In genomic region chr21:34202553-34203332, GRCh38 we compare ENCODE assay signal across 1 cellular context.
A peak's percentile ranks its signal among the peaks of the same experiment; 100 is the strongest.
TF ChIP-seq lines count a peak whose summit lies in the region.

No MANE protein-coding gene starts in this region.

TF ChIP-seq in H1, 55 proteins besides CTCF, POLR2A, EP300 and RAD21 (continued from another document):
- TF ChIP-seq CHD7 (IDR thresholded peaks at IDR 0.05; ENCODE audit: insufficient replicate concordance, low read length): no peak
- TF ChIP-seq FOSL1 (IDR thresholded peaks at IDR 0.05; ENCODE audit: insufficient read depth, low read depth, low read length): peak; percentile 89; the same call in 1 of the 2 replicates
- TF ChIP-seq BACH1 (IDR thresholded peaks at IDR 0.05; ENCODE audit: low read length): no peak
- no peak for TF ChIP-seq RNF2 (IDR thresholded peaks at IDR 0.05; ENCODE audit: borderline replicate concordance, low read depth, low read length, missing control alignments, poor library complexity, severe bottlenecking)
- TF ChIP-seq TAF1 (IDR thresholded peaks at IDR 0.05; ENCODE audit: low read depth, low read length): peak; percentile 23; the same call in 1 of the 2 replicates
- peak; percentile 30; the same call in 1 of the 2 replicates for TF ChIP-seq MAX (IDR thresholded peaks at IDR 0.05)
- no peak for TF ChIP-seq SIN3A (conservative IDR thresholded peaks at IDR 0.05 in 1 of 2, IDR thresholded peaks at IDR 0.05 in 1 of 2; ENCODE audit: low read depth in 1 of 2, low read length in 2 of 2)
- no peak for TF ChIP-seq JUN (IDR thresholded peaks at IDR 0.05; ENCODE audit: low read depth, low read length)
- no peak; the same call in 1 of the 2 replicates for TF ChIP-seq TBP (IDR thresholded peaks at IDR 0.05; ENCODE audit: low read depth, low read length)
- no peak for TF ChIP-seq EZH2 (IDR thresholded peaks at IDR 0.05; ENCODE audit: low read depth, low read length, severe bottlenecking)
- no peak for TF ChIP-seq ATF3 (IDR thresholded peaks at IDR 0.05; ENCODE audit: insufficient read depth, low read depth, low read length)
- no peak for TF ChIP-seq NRF1 (IDR thresholded peaks at IDR 0.05; ENCODE audit: low read depth, low read length)
- peak; percentile 56 for TF ChIP-seq KDM4A (IDR thresholded peaks at IDR 0.05; ENCODE audit: low read depth, low read length, severe bottlenecking)
- no peak for TF ChIP-seq HDAC6 (IDR thresholded peaks at IDR 0.05; ENCODE audit: low read depth, low read length)
- no peak for TF ChIP-seq GTF2F1 (IDR thresholded peaks at IDR 0.05; ENCODE audit: borderline replicate concordance, low read depth, low read length)
- no peak for TF ChIP-seq SP2 (IDR thresholded peaks at IDR 0.05; ENCODE audit: low read length)
- no peak for TF ChIP-seq BCL11A (IDR thresholded peaks at IDR 0.05; ENCODE audit: low read depth in 2 of 2, low read length in 2 of 2)
- TF ChIP-seq TCF12 (IDR thresholded peaks at IDR 0.05; ENCODE audit: low read depth, low read length): no peak
- no peak for TF ChIP-seq MAFK (IDR thresholded peaks at IDR 0.05; ENCODE audit: low read depth, low read length)
- TF ChIP-seq POU5F1 (IDR thresholded peaks at IDR 0.05; ENCODE audit: low read depth, low read length): no peak
- TF ChIP-seq POLR2AphosphoS5 (IDR thresholded peaks at IDR 0.05; ENCODE audit: low read depth, low read length): no peak
- TF ChIP-seq RXRA (IDR thresholded peaks at IDR 0.05; ENCODE audit: insufficient read depth, low read depth, low read length): no peak
- peak; percentile 45; the same call in 1 of the 2 replicates for TF ChIP-seq YY1 (IDR thresholded peaks at IDR 0.05; ENCODE audit: low read depth, low read length)
- no peak for TF ChIP-seq ZNF274 (IDR thresholded peaks at IDR 0.05; ENCODE audit: borderline replicate concordance, extremely low read depth, low read length)
- no peak for TF ChIP-seq CEBPB (IDR thresholded peaks at IDR 0.05; ENCODE audit: low read depth, low read length)
- TF ChIP-seq KDM5A (IDR thresholded peaks at IDR 0.05; ENCODE audit: low read length): no peak
- 0 out of 2 replicates have a peak, but pooled peaks have one; percentile 6 for TF ChIP-seq E2F6 (IDR thresholded peaks at IDR 0.05)
- TF ChIP-seq SIX5 (IDR thresholded peaks at IDR 0.05; ENCODE audit: low read depth, low read length): no peak
- TF ChIP-seq RFX5 (IDR thresholded peaks at IDR 0.05; ENCODE audit: borderline replicate concordance, low read depth, low read length): no peak
- TF ChIP-seq BRCA1 (IDR thresholded peaks at IDR 0.05; ENCODE audit: low read depth, low read length): no peak
- no peak for TF ChIP-seq SP4 (IDR thresholded peaks at IDR 0.05; ENCODE audit: low read length)
- TF ChIP-seq CBX8 (IDR thresholded peaks at IDR 0.05; ENCODE audit: borderline replicate concordance, low read depth, low read length): no peak
- TF ChIP-seq KDM1A (IDR thresholded peaks at IDR 0.05; ENCODE audit: borderline replicate concordance, low read length): no peak
- TF ChIP-seq CTBP2 (IDR thresholded peaks at IDR 0.05; ENCODE audit: borderline replicate concordance, insufficient read depth, insufficient read length, low read length): no peak
- no peak for TF ChIP-seq PHF8 (conservative IDR thresholded peaks at IDR 0.05; ENCODE audit: low read depth, low read length)
- TF ChIP-seq SRF (IDR thresholded peaks at IDR 0.05; ENCODE audit: low read depth, low read length): no peak
- no peak for TF ChIP-seq CBX5 (IDR thresholded peaks at IDR 0.05; ENCODE audit: low read depth, low read length)
- no peak for TF ChIP-seq SAP30 (IDR thresholded peaks at IDR 0.05; ENCODE audit: insufficient read depth, insufficient replicate concordance, low read length)
- TF ChIP-seq SIRT6 (IDR thresholded peaks at IDR 0.05; ENCODE audit: low read length): no peak
- no peak for TF ChIP-seq USF2 (IDR thresholded peaks at IDR 0.05; ENCODE audit: low read length)
- TF ChIP-seq NANOG (IDR thresholded peaks at IDR 0.05; ENCODE audit: insufficient read depth, low read depth, low read length, poor library complexity, severe bottlenecking): no peak
- TF ChIP-seq RBBP5 (IDR thresholded peaks at IDR 0.05; ENCODE audit: borderline replicate concordance, low read depth, low read length): peak; percentile 46; the same call in 1 of the 2 replicates
- no peak for TF ChIP-seq TAF7 (optimal IDR thresholded peaks at IDR 0.05; ENCODE audit: borderline replicate concordance, low read depth, low read length)
